In the genomic region with DNA sequence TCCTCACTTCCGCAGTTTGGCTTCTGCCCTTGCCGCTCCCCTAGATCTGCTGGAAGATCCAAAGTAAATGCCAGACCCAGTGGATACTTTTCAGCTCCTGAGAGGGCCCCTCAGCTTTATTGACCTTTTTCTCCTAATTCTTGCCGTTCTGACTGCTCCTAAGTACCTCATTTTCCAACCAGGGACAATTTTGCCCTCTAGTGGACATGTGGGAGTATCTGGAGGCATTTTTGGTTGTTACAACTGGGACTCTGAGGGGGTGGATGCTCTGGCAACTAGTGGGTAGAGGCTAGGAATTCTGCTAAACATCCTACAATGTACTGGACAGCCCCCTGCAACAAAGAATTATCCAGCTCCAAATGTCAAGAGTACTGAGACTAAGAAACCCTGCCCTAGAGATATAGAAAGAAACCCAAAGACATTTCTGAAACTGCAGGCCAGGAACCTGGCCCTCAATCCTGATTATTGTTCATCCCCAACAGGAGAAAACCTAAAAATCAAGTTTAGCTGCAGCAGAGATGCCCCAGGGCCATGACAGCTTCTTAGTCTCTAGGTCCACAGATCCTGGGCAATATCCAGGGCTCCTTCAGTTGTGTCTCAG, we compare ENCODE assay signal across 8 cellular contexts. TPM values are rescaled to one million over a fixed set of nuclear protein-coding genes. Genes with fewer than 3 reads are reported as not detected.
DNase-seq lines count a peak whose midpoint lies in the region; ATAC-seq and TF ChIP-seq lines count a peak whose summit lies in the region.

No MANE protein-coding gene starts in this region.

- ATAC-seq in GM21619 (IDR thresholded peaks at IDR 0.05; ENCODE audit: unreplicated experiment) (no peak), GM18873 (IDR thresholded peaks at IDR 0.05; ENCODE audit: low FRiP score, unreplicated experiment) (no peak)

- DNase-seq in GM10248 (ENCODE audit: extremely low spot score) (no peak), M059J (ENCODE audit: low read depth) (peak; percentile 29), choroid plexus epithelial cell (ENCODE audit: low read depth) (peak; percentile 61), osteoblast (ENCODE audit: insufficient read length, low spot score, missing footprints) (peak; percentile 71), uterus (no peak)
- DNase-seq in activated CD4-positive, alpha-beta T cell treated with anti-CD3 and anti-CD28 coated beads, Interleukin-2, amount 50 U/mL, for 48 hours, result no peak

- no peaks in the 10 kb centered on the region for H3K79me2 ChIP-seq in osteoblast (ENCODE audit: insufficient read depth, low read length)

- H3K4me2 ChIP-seq in osteoblast (ENCODE audit: insufficient read depth, low read length), result no peak overlapping the region

- H3K27ac ChIP-seq in osteoblast (ENCODE audit: low read depth, low read length), result no peak overlapping the region
- no peak overlapping the region for H3K27ac ChIP-seq in uterus

- H3K9me3 ChIP-seq in osteoblast (ENCODE audit: low read depth, low read length) (no peaks in the 10 kb centered on the region), uterus (no peaks in the 10 kb centered on the region)

- intact Hi-C loops in uterus (cut with DNase I; ENCODE audit: low total_unique reads), result no loop called here

- H3K27me3 ChIP-seq in osteoblast (ENCODE audit: insufficient read depth, low read length), result peaks cover 10% of the 10 kb centered on the region
- H3K27me3 ChIP-seq in uterus, result no peaks in the 10 kb centered on the region

- TF ChIP-seq CTCF in GM10248 (IDR thresholded peaks at IDR 0.05; ENCODE audit: control extremely low read depth, extremely low read depth, low read depth, missing control alignments), result peak; percentile 13
- TF ChIP-seq CTCF in choroid plexus epithelial cell (conservative IDR thresholded peaks at IDR 0.05; ENCODE audit: low read depth, low read length), result peak; percentile 70
- peak; percentile 63 for TF ChIP-seq CTCF in osteoblast (IDR thresholded peaks at IDR 0.05; ENCODE audit: extremely low read depth, low read depth, low read length)
- TF ChIP-seq CTCF in uterus (IDR thresholded peaks at IDR 0.05), result peak in 2 of 4 experiments; percentile 6 to 13

- H3K4me3 ChIP-seq in choroid plexus epithelial cell (ENCODE audit: low read depth, low read length) (no peak overlapping the region), osteoblast (ENCODE audit: insufficient read depth, low read length) (no peak overlapping the region), uterus (no peak overlapping the region)

- H3K4me1 ChIP-seq in osteoblast (ENCODE audit: insufficient read depth, low read length) (no peaks in the 10 kb centered on the region), uterus (no peaks in the 10 kb centered on the region)

- CTCF ChIA-PET in GM10248 (lab: Yijun Ruan, JAX), result interaction anchor here (1.2 to 1.5 kb wide), 2 partner anchors 10 to 91 kb away, joined by 3 read pairs; no protein-coding TSS in a partner anchor

- H2AFZ ChIP-seq in osteoblast (ENCODE audit: low read length), result no peak overlapping the region

- POLR2A ChIA-PET in GM10248 (lab: Yijun Ruan, JAX), result no interaction called here

- no peaks in the 10 kb centered on the region for H3K36me3 ChIP-seq in osteoblast (ENCODE audit: insufficient read depth, low read length)
- no peaks in the 10 kb centered on the region for H3K36me3 ChIP-seq in uterus

- TF ChIP-seq POLR2A in uterus (IDR thresholded peaks at IDR 0.05), result no peak

- no peaks in the 10 kb centered on the region for H4K20me1 ChIP-seq in osteoblast (ENCODE audit: insufficient read depth, low read length)

RNA-seq across cellular contexts. Expression of gene TEX13B, which starts 3.4 kb away (rescaled TPM):
- not detected in 2 replicates for total RNA-seq in M059J (2014; rRNA removed; shearing (Covaris generic))
- total RNA-seq in osteoblast, result not detected in 2 replicates
- not detected for total RNA-seq in uterus

Comparison
In these comparisons a context has a peak if more than half of its experiments do, and no peak if none do; other contexts are left out.
1. DNase-seq: peak in M059J (single experiment), choroid plexus epithelial cell (single experiment) and osteoblast (single experiment); none in GM10248 (single experiment), uterus (0 of 2) and activated CD4-positive, alpha-beta T cell treated with anti-CD3 and anti-CD28 coated beads, Interleukin-2, amount 50 U/mL, for 48 hours (0 of 2).